ENCODE assay signal across 8 cellular contexts in genomic region chr19:1105217-1105872, GRCh38. TPM values are rescaled to one million over a fixed set of nuclear protein-coding genes. Genes with fewer than 3 reads are reported as not detected.
DNase-seq lines count a peak whose midpoint lies in the region; ATAC-seq, FAIRE-seq and TF ChIP-seq lines count a peak whose summit lies in the region.

No MANE protein-coding gene starts in this region.

- peak overlapping the region; percentile 63 for H3K4me3 ChIP-seq in HFF-Myc (replicated peaks; ENCODE audit: low read depth, low read length)
- H3K4me3 ChIP-seq in right cardiac atrium (ENCODE audit: low read length), result peak overlapping the region; percentile 89
- H3K4me3 ChIP-seq in small intestine (ENCODE audit: low read depth in 1 of 2, low read length in 2 of 2), result peak overlapping the region; percentile 86

- POLR2A ChIA-PET in activated CD4-positive, alpha-beta memory T cell treated with anti-CD3 and anti-CD28 coated beads for 36 hours (lab: Charles Lee), result interaction anchor here (0.8 to 4.5 kb wide), 6 partner anchors 11 to 163 kb away, joined by 3 to 25 read pairs (median 6); partner anchors contain the start of gene ARHGAP45

- peaks cover 34% of the 10 kb centered on the region for H3K4me1 Mint-ChIP-seq in activated CD4-positive, alpha-beta memory T cell treated with anti-CD3 and anti-CD28 coated beads for 36 hours (ENCODE audit: low read depth)

- TF ChIP-seq CTCF in HFF-Myc (IDR thresholded peaks at IDR 0.05; ENCODE audit: low read depth, low read length, missing control alignments), result no peak

- no peaks in the 10 kb centered on the region for H3K27me3 ChIP-seq in right cardiac atrium (ENCODE audit: control insufficient read depth, insufficient read depth)
- H3K27me3 ChIP-seq in small intestine (ENCODE audit: control insufficient read depth in 2 of 2, insufficient read depth in 2 of 2, low read length in 2 of 2), result no peaks in the 10 kb centered on the region

- no peaks in the 10 kb centered on the region for H3K9me3 ChIP-seq in right cardiac atrium (ENCODE audit: control insufficient read depth, low read length)
- no peaks in the 10 kb centered on the region for H3K9me3 ChIP-seq in small intestine (ENCODE audit: control insufficient read depth, low read depth)

- H3K4me1 ChIP-seq in right cardiac atrium (ENCODE audit: control insufficient read depth, insufficient read depth, low read length) (peaks cover 3% of the 10 kb centered on the region), small intestine (ENCODE audit: control insufficient read depth in 2 of 2, insufficient read depth in 1 of 2, low read depth in 1 of 2, low read length in 1 of 2) (peaks cover 0 to 9% of the 10 kb centered on the region in 2 donors)

- ATAC-seq in right cardiac atrium (no peak), HG03439 (IDR thresholded peaks at IDR 0.05; ENCODE audit: unreplicated experiment) (no peak), GM21390 (IDR thresholded peaks at IDR 0.05; ENCODE audit: unreplicated experiment) (no peak)

- peaks cover 12 to 18% of the 10 kb centered on the region in 2 donors for H3K36me3 ChIP-seq in small intestine (ENCODE audit: control insufficient read depth in 2 of 2, insufficient read depth in 2 of 2, low read length in 2 of 2)

- DNase-seq in HFF-Myc (ENCODE audit: extremely low read depth, low read depth) (no peak), right cardiac atrium (peak in 2 of 3 donors; percentile 69 to 77), small intestine (no peak), NCI-H748 treated with DMSO at 0.1 percent for 48 hours (lab: John Stamatoyannopoulos, UW) (no peak), HK-2 (ENCODE audit: unreplicated experiment) (no peak)
- DNase-seq in activated CD4-positive, alpha-beta memory T cell treated with anti-CD3 and anti-CD28 coated beads for 36 hours, result no peak

- intact Hi-C loops in activated CD4-positive, alpha-beta memory T cell treated with anti-CD3 and anti-CD28 coated beads for 36 hours (cut with micrococcal nuclease), result loop anchor here (10.0 kb wide), 1 partner anchor 181 kb away; the partner anchor contains the start of gene ARID3A
- intact Hi-C loops in right cardiac atrium (cut with DNase I), result loop anchor here in 1 of 4 donors (10.0 kb wide), 1 partner anchor 81 kb away; the partner anchor contains the start of genes CNN2, RNU6-2 and TMEM259

- no peaks in the 10 kb centered on the region for H3K27me3 Mint-ChIP-seq in activated CD4-positive, alpha-beta memory T cell treated with anti-CD3 and anti-CD28 coated beads for 36 hours

- H3K4me3 Mint-ChIP-seq in activated CD4-positive, alpha-beta memory T cell treated with anti-CD3 and anti-CD28 coated beads for 36 hours, result peak overlapping the region; percentile 75

- H3K36me3 Mint-ChIP-seq in activated CD4-positive, alpha-beta memory T cell treated with anti-CD3 and anti-CD28 coated beads for 36 hours, result peaks cover 8% of the 10 kb centered on the region

- peak overlapping the region; percentile 23 for H3K27ac Mint-ChIP-seq in activated CD4-positive, alpha-beta memory T cell treated with anti-CD3 and anti-CD28 coated beads for 36 hours

- FAIRE-seq in small intestine (lab: Jason Lieb, UNC), result no peak

- H3K27ac ChIP-seq in right cardiac atrium (ENCODE audit: low read length), result peak overlapping the region; percentile 98
- H3K27ac ChIP-seq in small intestine (ENCODE audit: low read depth in 1 of 2, low read length in 1 of 2), result peak overlapping the region; percentile 99 to 100

- no peaks in the 10 kb centered on the region for H3K9me3 Mint-ChIP-seq in activated CD4-positive, alpha-beta memory T cell treated with anti-CD3 and anti-CD28 coated beads for 36 hours

- CTCF ChIA-PET in activated CD4-positive, alpha-beta memory T cell treated with anti-CD3 and anti-CD28 coated beads for 36 hours (lab: Charles Lee), result interaction anchor here (1.1 to 1.8 kb wide), 4 partner anchors 8 to 40 kb away, joined by 3 to 5 read pairs (median 3); partner anchors contain the start of gene ARHGAP45

- WGBS in right cardiac atrium, result 38% methylated on average over 49 of the region's 49 CpGs
- WGBS in small intestine, 3 donors, result 33 to 43% (median 43%) methylated on average over 47 to 49 of the region's 49 CpGs

RNA-seq across cellular contexts. Expression of gene GPX4, which starts 1.6 kb away (rescaled TPM):
- total RNA-seq in activated CD4-positive, alpha-beta memory T cell treated with anti-CD3 and anti-CD28 coated beads for 36 hours, result 100 to 1,000 TPM; 274 to 275 TPM
- 100 to 1,000 TPM; 300 to 374 (median 359) TPM for total RNA-seq in right cardiac atrium
- polyA plus RNA-seq in right cardiac atrium, result 713 TPM
- 1,000 to 10,000 TPM in 2 of 3 donors, 100 to 1,000 TPM in 1; 335 to 1,298 (median 1,178) TPM for polyA plus RNA-seq in small intestine

RNA-seq across cellular contexts. Expression of gene POLR2E, which starts 10.2 kb away (rescaled TPM):
- 100 to 1,000 TPM; 204 to 207 TPM for total RNA-seq in activated CD4-positive, alpha-beta memory T cell treated with anti-CD3 and anti-CD28 coated beads for 36 hours
- 100 to 1,000 TPM; 110 to 145 (median 131) TPM for total RNA-seq in right cardiac atrium
- polyA plus RNA-seq in right cardiac atrium (179 TPM), small intestine (100 to 1,000 TPM; 141 to 189 (median 143) TPM)

RNA-seq across cellular contexts. Expression of gene ARHGAP45, which starts 38.4 kb away (rescaled TPM):
- total RNA-seq in activated CD4-positive, alpha-beta memory T cell treated with anti-CD3 and anti-CD28 coated beads for 36 hours, result 100 to 1,000 TPM; 136 to 142 TPM
- 10 to 100 TPM in 1 of 4 donors, 1 to 10 TPM in 3; 7.7 to 10.4 (median 9.2) TPM for total RNA-seq in right cardiac atrium
- 5.9 TPM for polyA plus RNA-seq in right cardiac atrium
- 10 to 100 TPM; 34.3 to 81.1 (median 62.6) TPM for polyA plus RNA-seq in small intestine

Comparison
In these comparisons a context has a peak if more than half of its experiments do, and no peak if none do; other contexts are left out.
1. DNase-seq: peak in right cardiac atrium (2 of 3); none in HFF-Myc (single experiment), activated CD4-positive, alpha-beta memory T cell treated with anti-CD3 and anti-CD28 coated beads for 36 hours (single experiment), small intestine (single experiment), NCI-H748 treated with DMSO at 0.1 percent for 48 hours (single experiment) and HK-2 (single experiment).
2. RNA of gene ARHGAP45, which starts 38.4 kb away (total RNA-seq): 136 to 142 TPM in activated CD4-positive, alpha-beta memory T cell treated with anti-CD3 and anti-CD28 coated beads for 36 hours; 7.7 to 10.4 TPM in right cardiac atrium; every median in the first group is over 10 times any median in the second.
3. Peak in every context shown above with its lines, with median percentiles within 50 percentile points of each other: H3K4me3 ChIP-seq.